Comparison of ENCODE assay signal across 16 cellular contexts in the genomic region with DNA sequence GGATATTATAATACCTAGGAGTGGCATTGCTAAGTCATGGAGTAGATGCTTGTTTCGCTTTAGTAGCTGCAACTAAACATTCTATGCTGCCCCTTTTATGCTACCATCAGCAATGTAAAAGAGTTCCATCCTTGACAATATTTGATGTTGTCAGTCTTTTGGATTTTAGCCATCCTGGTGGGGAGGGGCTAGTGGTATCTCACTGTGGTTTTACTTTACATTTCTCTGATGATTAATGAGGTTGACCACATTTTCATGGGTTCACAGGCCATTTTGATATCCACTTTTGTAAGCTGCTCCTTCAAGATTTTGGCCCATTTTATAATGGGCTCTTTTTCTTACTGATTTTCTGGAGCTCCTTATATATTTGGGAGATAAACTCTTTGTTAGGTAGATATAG. TPM values are rescaled to one million over a fixed set of nuclear protein-coding genes. Genes with fewer than 3 reads are reported as not detected.
A peak's percentile ranks its signal among the peaks of the same experiment; 100 is the strongest.
DNase-seq lines count a peak whose midpoint lies in the region; ATAC-seq and TF ChIP-seq lines count a peak whose summit lies in the region.
"Had no signal": no experiment of that assay in that cellular context is flagged by ENCODE, and none has a peak within 500 bp of the region (broad histone marks: within the 10 kb centered on the region; RNA-seq: fewer than 3 reads in every experiment).

No MANE protein-coding gene starts in this region.

- H3K9me3 ChIP-seq in mucosa of descending colon: no peaks in the 10 kb centered on the region
- H3K9me3 ChIP-seq: sigmoid colon had no signal

- H3K9me3 Mint-ChIP-seq in activated CD8-positive, alpha-beta T cell treated with anti-CD3 and anti-CD28 coated beads for 36 hours: no peaks in the 10 kb centered on the region
- H3K9me3 Mint-ChIP-seq in activated CD8-positive, alpha-beta T cell treated with anti-CD3 and anti-CD28 coated beads, Interleukin-2, amount 10 ng/mL, durations not matched to agents 7 days and 5 days (ENCODE audit: insufficient read depth): no peaks in the 10 kb centered on the region
- H3K9me3 Mint-ChIP-seq in activated T-helper 2 cell treated with anti-CD3 and anti-CD28 coated beads, Interferon-gamma antibody, Interleukin-2, Interleukin-4, amounts not matched to agents 10 μg/mL and 5 μg/mL and 100 μg/mL, durations not matched to agents 14 hours and 24 hours and 36 hours: no peaks in the 10 kb centered on the region
- no peaks in the 10 kb centered on the region for H3K9me3 Mint-ChIP-seq in stimulated activated effector memory CD8-positive, alpha-beta T cell treated with anti-CD3 and anti-CD28 coated beads, Interleukin-12 subunit alpha, Interleukin-12 subunit beta, amount 100 ng/mL, for 72 hours
- no peaks in the 10 kb centered on the region for H3K9me3 Mint-ChIP-seq in mesothelial cell of epicardium
- H3K9me3 Mint-ChIP-seq: neural crest cell had no signal

- peaks cover 32% of the 10 kb centered on the region for H3K27me3 Mint-ChIP-seq in activated CD8-positive, alpha-beta T cell treated with anti-CD3 and anti-CD28 coated beads for 36 hours
- H3K27me3 Mint-ChIP-seq in activated CD8-positive, alpha-beta T cell treated with anti-CD3 and anti-CD28 coated beads, Interleukin-2, amount 10 ng/mL, durations not matched to agents 7 days and 5 days (ENCODE audit: low read depth): peaks cover 24% of the 10 kb centered on the region
- H3K27me3 Mint-ChIP-seq in activated T-helper 2 cell treated with anti-CD3 and anti-CD28 coated beads, Interferon-gamma antibody, Interleukin-2, Interleukin-4, amounts not matched to agents 10 μg/mL and 5 μg/mL and 100 μg/mL, durations not matched to agents 14 hours and 24 hours and 36 hours (ENCODE audit: low read depth): peaks cover 35% of the 10 kb centered on the region
- peaks cover 3% of the 10 kb centered on the region for H3K27me3 Mint-ChIP-seq in mesothelial cell of epicardium (ENCODE audit: low read depth)

- peaks cover 31% of the 10 kb centered on the region for H3K4me1 Mint-ChIP-seq in activated CD8-positive, alpha-beta T cell treated with anti-CD3 and anti-CD28 coated beads for 36 hours (ENCODE audit: low read depth)
- peaks cover 34% of the 10 kb centered on the region for H3K4me1 Mint-ChIP-seq in activated CD8-positive, alpha-beta T cell treated with anti-CD3 and anti-CD28 coated beads, Interleukin-2, amount 10 ng/mL, durations not matched to agents 7 days and 5 days (ENCODE audit: low read depth)
- peaks cover 27% of the 10 kb centered on the region for H3K4me1 Mint-ChIP-seq in activated T-helper 2 cell treated with anti-CD3 and anti-CD28 coated beads, Interferon-gamma antibody, Interleukin-2, Interleukin-4, amounts not matched to agents 10 μg/mL and 5 μg/mL and 100 μg/mL, durations not matched to agents 14 hours and 24 hours and 36 hours (ENCODE audit: low read depth)
- H3K4me1 Mint-ChIP-seq in stimulated activated effector memory CD8-positive, alpha-beta T cell treated with anti-CD3 and anti-CD28 coated beads, Interleukin-12 subunit alpha, Interleukin-12 subunit beta, amount 100 ng/mL, for 72 hours: peaks cover 38% of the 10 kb centered on the region
- H3K4me1 Mint-ChIP-seq in mesothelial cell of epicardium: peaks cover 16% of the 10 kb centered on the region
- H3K4me1 Mint-ChIP-seq: neural crest cell had no signal

- H3K36me3 ChIP-seq in mucosa of descending colon (ENCODE audit: low read depth): no peaks in the 10 kb centered on the region
- H3K36me3 ChIP-seq: sigmoid colon had no signal

- H3K27ac Mint-ChIP-seq in activated CD8-positive, alpha-beta T cell treated with anti-CD3 and anti-CD28 coated beads for 36 hours: peak overlapping the region; percentile 85
- H3K27ac Mint-ChIP-seq in activated CD8-positive, alpha-beta T cell treated with anti-CD3 and anti-CD28 coated beads, Interleukin-2, amount 10 ng/mL, durations not matched to agents 7 days and 5 days: no peak overlapping the region
- H3K27ac Mint-ChIP-seq in activated T-helper 2 cell treated with anti-CD3 and anti-CD28 coated beads, Interferon-gamma antibody, Interleukin-2, Interleukin-4, amounts not matched to agents 10 μg/mL and 5 μg/mL and 100 μg/mL, durations not matched to agents 14 hours and 24 hours and 36 hours: peak overlapping the region; percentile 84
- peak overlapping the region; percentile 74 for H3K27ac Mint-ChIP-seq in stimulated activated effector memory CD8-positive, alpha-beta T cell treated with anti-CD3 and anti-CD28 coated beads, Interleukin-12 subunit alpha, Interleukin-12 subunit beta, amount 100 ng/mL, for 72 hours
- H3K27ac Mint-ChIP-seq in mesothelial cell of epicardium: no peak overlapping the region

- H3K4me3 Mint-ChIP-seq in activated CD8-positive, alpha-beta T cell treated with anti-CD3 and anti-CD28 coated beads for 36 hours: peak overlapping the region; percentile 43
- H3K4me3 Mint-ChIP-seq in activated CD8-positive, alpha-beta T cell treated with anti-CD3 and anti-CD28 coated beads, Interleukin-2, amount 10 ng/mL, durations not matched to agents 7 days and 5 days: no peak overlapping the region
- peak overlapping the region; percentile 50 for H3K4me3 Mint-ChIP-seq in activated T-helper 2 cell treated with anti-CD3 and anti-CD28 coated beads, Interferon-gamma antibody, Interleukin-2, Interleukin-4, amounts not matched to agents 10 μg/mL and 5 μg/mL and 100 μg/mL, durations not matched to agents 14 hours and 24 hours and 36 hours (ENCODE audit: low read depth)
- H3K4me3 Mint-ChIP-seq in stimulated activated effector memory CD8-positive, alpha-beta T cell treated with anti-CD3 and anti-CD28 coated beads, Interleukin-12 subunit alpha, Interleukin-12 subunit beta, amount 100 ng/mL, for 72 hours: peak overlapping the region; percentile 59
- H3K4me3 Mint-ChIP-seq in mesothelial cell of epicardium: no peak overlapping the region
- H3K4me3 Mint-ChIP-seq: neural crest cell had no signal

- peak; percentile 61 for DNase-seq in activated CD8-positive, alpha-beta T cell treated with anti-CD3 and anti-CD28 coated beads for 36 hours
- DNase-seq in activated CD8-positive, alpha-beta T cell treated with anti-CD3 and anti-CD28 coated beads, Interleukin-2, amount 10 ng/mL, durations not matched to agents 7 days and 5 days: no peak
- DNase-seq in activated T-helper 2 cell treated with anti-CD3 and anti-CD28 coated beads, Interferon-gamma antibody, Interleukin-2, Interleukin-4, amounts not matched to agents 10 μg/mL and 5 μg/mL and 100 μg/mL, durations not matched to agents 14 hours and 24 hours and 36 hours (ENCODE audit: low spot score): no peak
- DNase-seq in stimulated activated effector memory CD8-positive, alpha-beta T cell treated with anti-CD3 and anti-CD28 coated beads, Interleukin-12 subunit alpha, Interleukin-12 subunit beta, amount 100 ng/mL, for 72 hours (ENCODE audit: low spot score in 2 of 2): no peak
- no peak for DNase-seq in NCI-H524 treated with DMSO at 0.1 percent for 48 hours (lab: John Stamatoyannopoulos, UW)
- no peak for DNase-seq in mucosa of descending colon
- no peak for DNase-seq in mesothelial cell of epicardium (ENCODE audit: low spot score in 2 of 2, unreplicated experiment in 2 of 2)
- DNase-seq: ACHN, dermis blood vessel endothelial cell, NCI-H2029 treated with DMSO at 0.1 percent for 48 hours, NCI-H774, sigmoid colon had no signal

- no peaks in the 10 kb centered on the region for H3K36me3 Mint-ChIP-seq in activated CD8-positive, alpha-beta T cell treated with anti-CD3 and anti-CD28 coated beads for 36 hours (ENCODE audit: low read depth)
- no peaks in the 10 kb centered on the region for H3K36me3 Mint-ChIP-seq in activated CD8-positive, alpha-beta T cell treated with anti-CD3 and anti-CD28 coated beads, Interleukin-2, amount 10 ng/mL, durations not matched to agents 7 days and 5 days (ENCODE audit: low read depth)
- H3K36me3 Mint-ChIP-seq in activated T-helper 2 cell treated with anti-CD3 and anti-CD28 coated beads, Interferon-gamma antibody, Interleukin-2, Interleukin-4, amounts not matched to agents 10 μg/mL and 5 μg/mL and 100 μg/mL, durations not matched to agents 14 hours and 24 hours and 36 hours (ENCODE audit: low read depth): peaks cover 3% of the 10 kb centered on the region
- H3K36me3 Mint-ChIP-seq in stimulated activated effector memory CD8-positive, alpha-beta T cell treated with anti-CD3 and anti-CD28 coated beads, Interleukin-12 subunit alpha, Interleukin-12 subunit beta, amount 100 ng/mL, for 72 hours: no peaks in the 10 kb centered on the region
- no peaks in the 10 kb centered on the region for H3K36me3 Mint-ChIP-seq in mesothelial cell of epicardium

- intact Hi-C loops in activated CD8-positive, alpha-beta T cell treated with anti-CD3 and anti-CD28 coated beads for 36 hours (cut with micrococcal nuclease): loop anchor here (5.0 kb wide), 1 partner anchor 69 kb away; a partner anchor contains a TSS
- intact Hi-C loops in activated T-helper 2 cell treated with anti-CD3 and anti-CD28 coated beads, Interferon-gamma antibody, Interleukin-2, Interleukin-4, amounts not matched to agents 10 μg/mL and 5 μg/mL and 100 μg/mL, durations not matched to agents 14 hours and 24 hours and 36 hours (cut with micrococcal nuclease): loop anchor here (1.0 to 10.0 kb wide), 7 partner anchors 13 to 294 kb away; a partner anchor contains a TSS
- intact Hi-C loops in mucosa of descending colon (cut with DNase I, micrococcal nuclease): no loop called here

- TF ChIP-seq CTCF in activated CD8-positive, alpha-beta T cell treated with anti-CD3 and anti-CD28 coated beads for 36 hours (IDR thresholded peaks at IDR 0.05): no peak
- TF ChIP-seq CTCF in mucosa of descending colon (IDR thresholded peaks at IDR 0.05): no peak
- TF ChIP-seq CTCF in mesothelial cell of epicardium (IDR thresholded peaks at IDR 0.05; ENCODE audit: unreplicated experiment): no peak

- POLR2A ChIA-PET in activated CD8-positive, alpha-beta T cell treated with anti-CD3 and anti-CD28 coated beads for 36 hours (lab: Charles Lee): interaction anchor here (0.9 to 1.7 kb wide), 9 partner anchors 11 to 374 kb away, joined by 3 to 14 read pairs (median 4); a partner anchor contains a TSS
- POLR2A ChIA-PET in activated CD8-positive, alpha-beta T cell treated with anti-CD3 and anti-CD28 coated beads, Interleukin-2, amount 10 ng/mL, durations not matched to agents 7 days and 5 days (lab: Charles Lee): no interaction called here

- peaks cover 2% of the 10 kb centered on the region for H3K4me1 ChIP-seq in mucosa of descending colon (ENCODE audit: low read depth)
- H3K4me1 ChIP-seq: sigmoid colon had no signal

- peak; percentile 21 for ATAC-seq in activated CD8-positive, alpha-beta T cell treated with anti-CD3 and anti-CD28 coated beads for 36 hours
- no peak for ATAC-seq in activated CD8-positive, alpha-beta T cell treated with anti-CD3 and anti-CD28 coated beads, Interleukin-2, amount 10 ng/mL, durations not matched to agents 7 days and 5 days
- ATAC-seq in HG03354 (IDR thresholded peaks at IDR 0.05; ENCODE audit: poor library complexity, severe bottlenecking, unreplicated experiment) (peak; percentile 33), mucosa of descending colon (no peak)
- peak; percentile 39 for ATAC-seq in stimulated activated effector memory CD8-positive, alpha-beta T cell treated with anti-CD3 and anti-CD28 coated beads, Interleukin-12 subunit alpha, Interleukin-12 subunit beta, amount 100 ng/mL, for 72 hours

- no peak overlapping the region for H3K4me3 ChIP-seq in mucosa of descending colon
- H3K4me3 ChIP-seq: lung, sigmoid colon had no signal

- CTCF ChIA-PET in activated CD8-positive, alpha-beta T cell treated with anti-CD3 and anti-CD28 coated beads for 36 hours (lab: Charles Lee): interaction anchor here (0.7 to 2.3 kb wide), 10 partner anchors 11 to 207 kb away, joined by 3 to 10 read pairs (median 4); no protein-coding TSS in a partner anchor
- CTCF ChIA-PET in activated CD8-positive, alpha-beta T cell treated with anti-CD3 and anti-CD28 coated beads, Interleukin-2, amount 10 ng/mL, durations not matched to agents 7 days and 5 days (lab: Charles Lee): interaction anchor here (0.7 to 1.5 kb wide), 6 partner anchors 11 to 375 kb away, joined by 3 to 8 read pairs (median 4); no protein-coding TSS in a partner anchor

RNA-seq across cellular contexts. Expression of a gene that starts 16.4 kb away (rescaled TPM):
- not detected for total RNA-seq in activated CD8-positive, alpha-beta T cell treated with anti-CD3 and anti-CD28 coated beads for 36 hours
- total RNA-seq in activated CD8-positive, alpha-beta T cell treated with anti-CD3 and anti-CD28 coated beads, Interleukin-2, amount 10 ng/mL, durations not matched to agents 7 days and 5 days: not detected
- not detected in 2 replicates for total RNA-seq in activated T-helper 2 cell treated with anti-CD3 and anti-CD28 coated beads, Interferon-gamma antibody, Interleukin-2, Interleukin-4, amounts not matched to agents 10 μg/mL and 5 μg/mL and 100 μg/mL, durations not matched to agents 14 hours and 24 hours and 36 hours
- total RNA-seq in mucosa of descending colon (10 to 100 TPM in 1 of 3 donors, 1 to 10 TPM in 1, under 1 TPM in 1; 0.92 to 23.6 (median 2.5) TPM), mesothelial cell of epicardium (not detected in 3 replicates)
- total RNA-seq: dermis blood vessel endothelial cell, fibroblast of lung, neural crest cell had no signal

RNA-seq across cellular contexts. Expression of a gene that starts 41.2 kb away (rescaled TPM):
- 1 to 10 TPM; 5.0 to 5.1 TPM for total RNA-seq in activated CD8-positive, alpha-beta T cell treated with anti-CD3 and anti-CD28 coated beads for 36 hours
- total RNA-seq in activated CD8-positive, alpha-beta T cell treated with anti-CD3 and anti-CD28 coated beads, Interleukin-2, amount 10 ng/mL, durations not matched to agents 7 days and 5 days: 10 to 100 TPM; 12.1 to 13.3 TPM
- 17.0 and 17.2 TPM in 2 replicates for total RNA-seq in activated T-helper 2 cell treated with anti-CD3 and anti-CD28 coated beads, Interferon-gamma antibody, Interleukin-2, Interleukin-4, amounts not matched to agents 10 μg/mL and 5 μg/mL and 100 μg/mL, durations not matched to agents 14 hours and 24 hours and 36 hours
- total RNA-seq in mucosa of descending colon (10 to 100 TPM in 2 of 3 donors, 1 to 10 TPM in 1; 8.4 to 49.5 (median 23.6) TPM), mesothelial cell of epicardium (4.3 to 5.1 TPM (median 4.9 TPM) in 3 replicates)

Comparison
In these comparisons a context has a peak if more than half of its experiments do, and no peak if none do; other contexts are left out.
1. ATAC-seq: peak in activated CD8-positive, alpha-beta T cell treated with anti-CD3 and anti-CD28 coated beads for 36 hours (single experiment), HG03354 (single experiment) and stimulated activated effector memory CD8-positive, alpha-beta T cell treated with anti-CD3 and anti-CD28 coated beads, Interleukin-12 subunit alpha, Interleukin-12 subunit beta, amount 100 ng/mL, for 72 hours (single experiment); none in activated CD8-positive, alpha-beta T cell treated with anti-CD3 and anti-CD28 coated beads, Interleukin-2, amount 10 ng/mL, durations not matched to agents 7 days and 5 days (single experiment) and mucosa of descending colon (single experiment).
2. H3K27ac Mint-ChIP-seq: peak in activated CD8-positive, alpha-beta T cell treated with anti-CD3 and anti-CD28 coated beads for 36 hours (single experiment), activated T-helper 2 cell treated with anti-CD3 and anti-CD28 coated beads, Interferon-gamma antibody, Interleukin-2, Interleukin-4, amounts not matched to agents 10 μg/mL and 5 μg/mL and 100 μg/mL, durations not matched to agents 14 hours and 24 hours and 36 hours (single experiment) and stimulated activated effector memory CD8-positive, alpha-beta T cell treated with anti-CD3 and anti-CD28 coated beads, Interleukin-12 subunit alpha, Interleukin-12 subunit beta, amount 100 ng/mL, for 72 hours (single experiment); none in activated CD8-positive, alpha-beta T cell treated with anti-CD3 and anti-CD28 coated beads, Interleukin-2, amount 10 ng/mL, durations not matched to agents 7 days and 5 days (single experiment) and mesothelial cell of epicardium (single experiment).
3. H3K4me3 Mint-ChIP-seq: peak in activated CD8-positive, alpha-beta T cell treated with anti-CD3 and anti-CD28 coated beads for 36 hours (single experiment), activated T-helper 2 cell treated with anti-CD3 and anti-CD28 coated beads, Interferon-gamma antibody, Interleukin-2, Interleukin-4, amounts not matched to agents 10 μg/mL and 5 μg/mL and 100 μg/mL, durations not matched to agents 14 hours and 24 hours and 36 hours (single experiment) and stimulated activated effector memory CD8-positive, alpha-beta T cell treated with anti-CD3 and anti-CD28 coated beads, Interleukin-12 subunit alpha, Interleukin-12 subunit beta, amount 100 ng/mL, for 72 hours (single experiment); none in activated CD8-positive, alpha-beta T cell treated with anti-CD3 and anti-CD28 coated beads, Interleukin-2, amount 10 ng/mL, durations not matched to agents 7 days and 5 days (single experiment) and mesothelial cell of epicardium (single experiment).
4. intact Hi-C loops: an anchor here in activated CD8-positive, alpha-beta T cell treated with anti-CD3 and anti-CD28 coated beads for 36 hours (5.0 kb wide) and activated T-helper 2 cell treated with anti-CD3 and anti-CD28 coated beads, Interferon-gamma antibody, Interleukin-2, Interleukin-4, amounts not matched to agents 10 μg/mL and 5 μg/mL and 100 μg/mL, durations not matched to agents 14 hours and 24 hours and 36 hours (1.0 to 10.0 kb wide); none called in mucosa of descending colon.